ENCODE assay signal across 22 cellular contexts in genomic region chr6:119590066-119590465, GRCh38.
"Had no signal": no experiment of that assay in that cellular context is flagged by ENCODE, and none has a peak within 500 bp of the region (broad histone marks: within the 10 kb centered on the region; RNA-seq: fewer than 3 reads in every experiment).

No MANE protein-coding gene starts in this region.

- DNase-seq: cortex of kidney; effector memory CD8-positive, alpha-beta T cell; esophagus squamous epithelium; hypothalamus; left ventricle myocardium superior; lower lobe of right lung; naive thymus-derived CD8-positive, alpha-beta T cell; nephron progenitor cell; nucleus accumbens; ovary; posterior cingulate gyrus; psoas muscle; right cardiac atrium; sigmoid colon; stimulated activated CD4-positive, alpha-beta T cell treated with anti-CD3 and anti-CD28 coated beads, Interleukin-4, amount 100 ng/mL, for 4 hours; stimulated activated naive CD8-positive, alpha-beta T cell treated with anti-CD3 and anti-CD28 coated beads, Interleukin-15, Interleukin-2, amounts not matched to agents 100 U/mL and 50 U/mL, for 24 hours; substantia nigra; testis; tibial artery had no signal

- H3K4me1 ChIP-seq: esophagus squamous epithelium, lower lobe of right lung, psoas muscle, sigmoid colon, testis, tibial artery had no signal

- FAIRE-seq: endometrium, frontal cortex, keratinocyte had no signal

- H3K36me3 ChIP-seq: esophagus squamous epithelium, lower lobe of right lung, ovary, sigmoid colon, tibial artery had no signal

- H3K4me3 ChIP-seq: esophagus squamous epithelium, lower lobe of right lung, ovary, psoas muscle, sigmoid colon, testis, tibial artery had no signal

- H3K9me3 ChIP-seq: esophagus squamous epithelium, lower lobe of right lung, ovary, psoas muscle, sigmoid colon, testis, tibial artery had no signal

- H3K27ac ChIP-seq: esophagus squamous epithelium, lower lobe of right lung, ovary, psoas muscle, sigmoid colon, testis, tibial artery had no signal

- H3K27me3 ChIP-seq: esophagus squamous epithelium, ovary, sigmoid colon, testis, tibial artery had no signal
